In the genomic region with DNA sequence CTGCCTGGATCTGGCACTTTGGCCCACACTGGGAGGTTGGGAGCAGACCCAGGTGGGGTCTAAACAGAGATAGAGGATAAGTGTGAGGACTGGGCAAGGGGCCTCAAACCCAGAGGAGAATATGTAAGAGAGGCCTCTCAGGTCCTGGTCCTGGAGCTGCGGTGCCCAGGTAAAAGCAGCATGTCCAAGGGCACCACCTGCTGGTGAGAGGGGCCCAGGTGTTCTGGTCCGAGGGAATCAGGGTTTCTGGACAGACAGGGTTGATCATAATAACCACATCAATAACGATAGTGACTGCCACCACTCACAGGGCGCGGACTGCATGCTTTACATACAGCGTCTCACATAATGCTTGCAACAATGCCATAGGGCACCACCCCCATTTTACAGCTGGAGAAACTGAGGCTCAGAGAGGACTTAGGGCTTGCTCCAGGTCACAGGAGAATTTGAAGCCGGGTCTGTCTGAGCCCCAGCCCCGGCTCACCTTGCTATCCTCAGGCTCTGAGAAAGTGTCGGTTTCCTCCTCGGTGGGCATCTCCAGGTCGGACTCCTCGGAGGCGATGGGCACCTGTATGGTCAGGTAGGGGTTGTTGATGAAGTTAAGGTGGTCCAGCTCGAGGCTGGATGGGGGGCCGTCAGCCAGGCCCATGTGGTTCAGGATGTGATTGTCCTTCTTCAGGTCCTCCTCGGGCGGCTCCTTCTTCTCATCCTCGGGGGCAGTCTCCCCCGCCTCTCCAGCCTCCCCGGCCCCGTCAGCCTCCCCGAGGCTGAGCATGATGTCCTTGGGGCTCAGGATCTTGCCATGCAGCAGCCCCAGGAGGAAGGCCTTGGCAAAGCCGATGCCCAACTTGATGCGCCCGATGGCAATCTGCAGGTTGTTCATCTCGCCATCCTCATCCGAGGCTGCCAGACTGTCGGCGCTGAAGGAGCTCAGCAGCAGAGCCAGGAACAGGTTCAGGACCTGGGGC, we compare ENCODE assay signal across 9 cellular contexts. TPM values are rescaled to one million over a fixed set of nuclear protein-coding genes. Genes with fewer than 3 reads are reported as not detected.
DNase-seq lines count a peak whose midpoint lies in the region; ATAC-seq and TF ChIP-seq lines count a peak whose summit lies in the region.
"Had no signal": no experiment of that assay in that cellular context is flagged by ENCODE, and none has a peak within 500 bp of the region (broad histone marks: within the 10 kb centered on the region; RNA-seq: fewer than 3 reads in every experiment).

No MANE protein-coding gene starts in this region.

- no peaks in the 10 kb centered on the region for H3K27me3 Mint-ChIP-seq in natural killer cell (ENCODE audit: low read depth in 2 of 2)

- DNase-seq in ACHN (peak; percentile 18), WERI-Rb-1 (peak; percentile 72), islet precursor cell (peak; percentile 80), natural killer cell (no peak), superior temporal gyrus (ENCODE audit: extremely low spot score) (no peak)

- ATAC-seq in HG03045 (IDR thresholded peaks at IDR 0.05; ENCODE audit: unreplicated experiment) (no peak), GM21360 (IDR thresholded peaks at IDR 0.05; ENCODE audit: unreplicated experiment) (no peak), natural killer cell (no peak)

- H3K4me3 ChIP-seq in WERI-Rb-1 (ENCODE audit: low read depth, low read length): no peak overlapping the region

- H3K27ac ChIP-seq in WERI-Rb-1: no peak overlapping the region

- H3K27ac Mint-ChIP-seq in natural killer cell: no peak overlapping the region

- TF ChIP-seq CTCF in GM12874 (IDR thresholded peaks at IDR 0.05; ENCODE audit: insufficient read depth, low read depth, low read length): peak; percentile 70
- TF ChIP-seq CTCF in WERI-Rb-1 (IDR thresholded peaks at IDR 0.05; ENCODE audit: low read depth, low read length): peak; percentile 85
- no peak for TF ChIP-seq CTCF in natural killer cell (IDR thresholded peaks at IDR 0.05)

- H3K36me3 Mint-ChIP-seq in natural killer cell: no peaks in the 10 kb centered on the region

- in situ Hi-C loops in ACHN (cut with HindIII; ENCODE audit: low pct_ligation_motif_present, low pct_unique_long_range_greater_than_20kb, low sequenced_read_pairs): no loop called here

- no peaks in the 10 kb centered on the region for H3K9me3 ChIP-seq in WERI-Rb-1 (ENCODE audit: severe bottlenecking)

- no peaks in the 10 kb centered on the region for H3K9me3 Mint-ChIP-seq in natural killer cell

- H3K4me1 Mint-ChIP-seq in natural killer cell: peaks cover 20 to 28% of the 10 kb centered on the region in 2 donors

- H3K36me3 ChIP-seq in WERI-Rb-1: no peaks in the 10 kb centered on the region

- H3K4me3 Mint-ChIP-seq in natural killer cell: no peak overlapping the region

- H3K27me3 ChIP-seq in WERI-Rb-1 (ENCODE audit: insufficient read depth, low read depth, severe bottlenecking): no peaks in the 10 kb centered on the region

- intact Hi-C loops in natural killer cell (cut with micrococcal nuclease): no loop called here

RNA-seq across cellular contexts. Expression of a gene that starts 19.1 kb away (rescaled TPM):
- total RNA-seq in natural killer cell: 10 to 100 TPM; 26.9 to 28.9 (median 27.2) TPM

RNA-seq across cellular contexts. Expression of a gene that starts 21.5 kb away (rescaled TPM):
- under 1 TPM; 0.10 to 0.14 (median 0.14) TPM for total RNA-seq in natural killer cell

RNA-seq across cellular contexts. Expression of a gene that starts 32.6 kb away (rescaled TPM):
- total RNA-seq in natural killer cell: not detected
- total RNA-seq: subcutaneous adipose tissue had no signal

RNA-seq across cellular contexts. Expression of a gene that starts 40.2 kb away (rescaled TPM):
- total RNA-seq in natural killer cell: not detected
- total RNA-seq: subcutaneous adipose tissue had no signal

RNA-seq across cellular contexts. Expression of a gene that starts 46.9 kb away (rescaled TPM):
- 1 to 10 TPM in 2 of 3 donors, under 1 TPM in 1; 0.92 to 1.6 (median 1.6) TPM for total RNA-seq in natural killer cell

Comparison
In these comparisons a context has a peak if more than half of its experiments do, and no peak if none do; other contexts are left out.
1. DNase-seq: peak in ACHN (single experiment), WERI-Rb-1 (single experiment) and islet precursor cell (single experiment); none in natural killer cell (single experiment) and superior temporal gyrus (single experiment).